In the genomic region with DNA sequence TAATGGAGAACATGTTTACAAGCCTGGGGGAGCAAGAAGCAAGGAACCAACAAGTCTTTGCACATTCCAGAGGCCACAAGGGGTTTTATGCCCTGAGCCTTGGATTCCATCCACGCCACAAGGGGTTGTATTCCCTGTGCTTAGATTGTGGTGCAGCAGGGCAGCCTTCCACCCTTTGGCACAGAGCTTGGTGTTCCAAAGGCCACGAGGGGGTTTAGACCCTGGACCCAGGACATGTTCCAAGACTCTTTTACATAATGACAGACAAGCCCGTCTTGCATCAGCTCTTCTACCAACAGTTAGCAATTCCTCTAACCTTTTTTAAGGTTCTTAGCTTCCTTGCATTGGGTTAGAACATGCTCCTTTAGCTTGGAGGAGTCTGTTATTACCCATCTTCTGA, we compare ENCODE assay signal across 1 cellular context. TPM values are rescaled to one million over a fixed set of nuclear protein-coding genes. Genes with fewer than 3 reads are reported as not detected.
"Had no signal": no experiment of that assay in that cellular context is flagged by ENCODE, and none has a peak within 500 bp of the region (broad histone marks: within the 10 kb centered on the region; RNA-seq: fewer than 3 reads in every experiment).

No MANE protein-coding gene starts in this region.

RNA-seq across cellular contexts. Expression of gene ANKRD31, which starts 55.2 kb away (rescaled TPM):
- total RNA-seq: ascending aorta had no signal
